In the genomic region with DNA sequence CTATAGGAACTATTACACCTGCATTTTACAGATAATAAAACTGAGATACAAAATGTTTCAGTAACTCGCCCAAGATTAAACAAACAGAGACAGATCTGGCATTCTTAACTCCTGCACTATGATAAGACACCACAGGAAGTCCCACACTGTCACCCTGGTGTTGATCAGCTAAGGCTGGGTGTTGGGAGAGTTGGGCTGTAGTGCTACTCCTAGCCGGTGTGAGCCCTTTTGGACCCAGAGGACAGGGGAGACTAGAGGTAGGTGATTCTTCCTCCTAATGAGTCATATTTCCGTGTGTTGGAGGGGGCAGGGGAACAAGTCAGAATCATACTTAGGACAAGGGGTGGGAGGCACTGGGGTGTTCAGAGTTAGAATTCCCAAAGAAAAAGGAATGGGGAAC, we compare ENCODE assay signal across 22 cellular contexts.
"Had no signal": no experiment of that assay in that cellular context is flagged by ENCODE, and none has a peak within 500 bp of the region (broad histone marks: within the 10 kb centered on the region; RNA-seq: fewer than 3 reads in every experiment).

No MANE protein-coding gene starts in this region.

- H3K27me3 ChIP-seq: adrenal gland, ascending aorta, right lobe of liver, tibial nerve, uterus had no signal

- H3K27ac ChIP-seq: adrenal gland, ascending aorta, coronary artery, right lobe of liver, skin epidermis, tibial nerve, uterus had no signal

- H3K4me1 ChIP-seq: adrenal gland, ascending aorta, right lobe of liver, tibial nerve, uterus had no signal

- H3K4me3 ChIP-seq: adrenal gland, ascending aorta, coronary artery, mucosa of descending colon, right lobe of liver, skin epidermis, tibial nerve, uterus had no signal

- H3K36me3 ChIP-seq: adrenal gland, ascending aorta, right lobe of liver, tibial nerve, uterus had no signal

- H3K9me3 ChIP-seq: adrenal gland, ascending aorta, mucosa of descending colon, right lobe of liver, tibial nerve, uterus had no signal

- ATAC-seq: activated CD4-positive, alpha-beta T cell treated with anti-CD3 and anti-CD28 coated beads for 36 hours; activated T-cell treated with anti-CD3 and anti-CD28 coated beads, Interleukin-2, amount 50 U/mL, for 4 hours; mucosa of descending colon; stimulated activated effector memory CD8-positive, alpha-beta T cell treated with anti-CD3 and anti-CD28 coated beads, Interleukin-12 subunit alpha, Interleukin-12 subunit beta, amount 100 ng/mL, for 72 hours; stimulated activated naive CD8-positive, alpha-beta T cell treated with anti-CD3 and anti-CD28 coated beads, Interleukin-15, amount 100 ng/mL, for 72 hours; T-cell had no signal

- DNase-seq: activated B cell treated with CpG ODN at 0.5 μM for 24 hours; activated CD4-positive, alpha-beta T cell treated with anti-CD3 and anti-CD28 coated beads for 36 hours; activated CD4-positive, alpha-beta T cell treated with anti-CD3 and anti-CD28 coated beads, Interleukin-2, amount 50 U/mL, for 4 hours; activated CD8-positive, alpha-beta memory T cell treated with anti-CD3 and anti-CD28 coated beads, Interleukin-2, amount 50 U/mL, for 48 hours; activated naive CD4-positive, alpha-beta T cell; activated T-cell treated with anti-CD3 and anti-CD28 coated beads, Interleukin-2, amount 50 U/mL, for 4 hours; adrenal gland; cerebellar nuclear complex; foreskin fibroblast; mesenchymal stem cell; mucosa of descending colon; occipital lobe; right lobe of liver; stimulated activated CD4-positive, alpha-beta T cell treated with anti-CD3 and anti-CD28 coated beads, Interleukin-2, amount 100 ng/mL, for 24 hours; stimulated activated naive CD8-positive, alpha-beta T cell treated with anti-CD3 and anti-CD28 coated beads, Interleukin-15, amount 100 ng/mL, for 72 hours; T-cell; uterus had no signal
